8 cellular contexts compared by ENCODE assay signal in genomic region chr2:28810384-28811285, GRCh38. TPM values are rescaled to one million over a fixed set of nuclear protein-coding genes. Genes with fewer than 3 reads are reported as not detected.
A peak's percentile ranks its signal among the peaks of the same experiment; 100 is the strongest.
DNase-seq lines count a peak whose midpoint lies in the region; ATAC-seq, FAIRE-seq and TF ChIP-seq lines count a peak whose summit lies in the region.

Gene SPDYA (plus strand): TSS chr2:28810834. CDS start chr2:28816015, 5,181 bp downstream.

- H3K9me3 Mint-ChIP-seq in endothelial cell (ENCODE audit: unreplicated experiment) (no peaks in the 10 kb centered on the region), mesothelial cell of epicardium (peaks cover 3% of the 10 kb centered on the region)

- H3K27ac Mint-ChIP-seq in endothelial cell (ENCODE audit: unreplicated experiment) (peak within 1 kb of the TSS; percentile 24), mesothelial cell of epicardium (no peak within 1 kb of the TSS)

- ATAC-seq in HG02763 (IDR thresholded peaks at IDR 0.05; ENCODE audit: unreplicated experiment) = peak; percentile 62

- peak; percentile 80 for DNase-seq in GM12891 (ENCODE audit: insufficient read length, low spot score)
- DNase-seq in NCI-H510A treated with DMSO at 0.1 percent for 48 hours (lab: John Stamatoyannopoulos, UW) = peak; percentile 84
- peak; percentile 43 for DNase-seq in activated CD8-positive, alpha-beta memory T cell treated with anti-CD3 and anti-CD28 coated beads, Interleukin-2, amount 50 U/mL, for 1 hour (ENCODE audit: extremely low read depth)
- DNase-seq in endothelial cell (ENCODE audit: low spot score) = peak; percentile 84
- DNase-seq in mesothelial cell of epicardium (ENCODE audit: low spot score in 2 of 2, unreplicated experiment in 2 of 2) = peak; percentile 57 to 76
- DNase-seq in stimulated activated CD8-positive, alpha-beta memory T cell treated with anti-CD3 and anti-CD28 coated beads, Interleukin-15, amount 100 ng/mL, for 4 hours (ENCODE audit: low read depth in 2 of 2) = peak; percentile 43 to 65
- no peak for DNase-seq in GDM1 (lab: John Stamatoyannopoulos, UW)

- no peaks in the 10 kb centered on the region for H3K36me3 Mint-ChIP-seq in endothelial cell (ENCODE audit: low read depth, unreplicated experiment)
- H3K36me3 Mint-ChIP-seq in mesothelial cell of epicardium = peaks cover 9% of the 10 kb centered on the region

- peak within 1 kb of the TSS; percentile 65 for H3K4me3 Mint-ChIP-seq in endothelial cell (ENCODE audit: unreplicated experiment)
- peak within 1 kb of the TSS; percentile 62 for H3K4me3 Mint-ChIP-seq in mesothelial cell of epicardium

- peak; percentile 94 for FAIRE-seq in GM12891 (lab: Jason Lieb, UNC)

- peaks cover 4% of the 10 kb centered on the region for H3K4me1 Mint-ChIP-seq in endothelial cell (ENCODE audit: unreplicated experiment)
- H3K4me1 Mint-ChIP-seq in mesothelial cell of epicardium = no peaks in the 10 kb centered on the region

- no peak for TF ChIP-seq POLR2A in GM12891 (IDR thresholded peaks at IDR 0.05; ENCODE audit: low read depth, low read length)

- H3K27me3 Mint-ChIP-seq in endothelial cell (ENCODE audit: unreplicated experiment) = peaks cover 2% of the 10 kb centered on the region
- H3K27me3 Mint-ChIP-seq in mesothelial cell of epicardium (ENCODE audit: low read depth) = peaks cover 9% of the 10 kb centered on the region

- no peak for TF ChIP-seq CTCF in endothelial cell (IDR thresholded peaks at IDR 0.05; ENCODE audit: unreplicated experiment)
- TF ChIP-seq CTCF in mesothelial cell of epicardium (IDR thresholded peaks at IDR 0.05; ENCODE audit: unreplicated experiment) = no peak

TF ChIP-seq in GM12891, 5 proteins besides CTCF, POLR2A, EP300 and RAD21:
- TF ChIP-seq TAF1 (IDR thresholded peaks at IDR 0.05; ENCODE audit: low read depth, low read length) = no peak
- TF ChIP-seq SPI1 (IDR thresholded peaks at IDR 0.05; ENCODE audit: low read depth, low read length) = no peak
- TF ChIP-seq POLR2AphosphoS5 (IDR thresholded peaks at IDR 0.05; ENCODE audit: low read depth, low read length) = no peak
- no peak for TF ChIP-seq POU2F2 (IDR thresholded peaks at IDR 0.05; ENCODE audit: low read depth, low read length)
- no peak for TF ChIP-seq PAX5 (IDR thresholded peaks at IDR 0.05; ENCODE audit: insufficient read depth, low read length, severe bottlenecking)

RNA-seq across cellular contexts. Expression of gene SPDYA, which starts in this region (rescaled TPM):
- polyA plus RNA-seq in GM12891 (2012; ENCODE audit: low read depth, missing spikeins) = 0.41 TPM
- total RNA-seq in endothelial cell (ENCODE audit: unreplicated experiment) = 0.33 TPM
- 1.3 to 2.0 TPM (median 1.7 TPM) in 3 replicates for total RNA-seq in mesothelial cell of epicardium

Comparison
In these comparisons a context has a peak if more than half of its experiments do, and no peak if none do; other contexts are left out.
1. Peak in DNase-seq in endothelial cell; RNA of the gene not detected or under 1 TPM.